ENCODE assay signal across 34 cellular contexts in the genomic region with DNA sequence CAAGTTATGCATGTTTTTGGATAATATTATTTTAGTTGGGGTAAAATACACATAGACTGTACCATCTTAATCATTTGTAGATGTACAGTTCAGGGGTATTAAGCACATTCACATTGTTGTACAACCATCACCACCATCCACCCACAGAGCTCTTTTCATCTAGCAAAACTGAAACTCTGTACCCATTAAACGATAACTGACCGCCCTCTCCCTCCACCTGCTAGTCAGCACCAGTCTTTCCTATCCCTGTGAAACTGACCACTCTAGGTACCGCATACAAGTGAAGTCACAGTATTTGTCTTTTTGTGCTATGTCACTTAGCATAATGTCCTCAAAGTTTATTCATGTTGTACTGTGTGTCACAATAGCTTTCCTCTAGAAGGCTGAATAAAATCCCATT.
"Had no signal": no experiment of that assay in that cellular context is flagged by ENCODE, and none has a peak within 500 bp of the region (broad histone marks: within the 10 kb centered on the region; RNA-seq: fewer than 3 reads in every experiment).

No MANE protein-coding gene starts in this region.

- H3K36me3 Mint-ChIP-seq: T-cell had no signal

- H3K27ac Mint-ChIP-seq: T-cell had no signal

- H3K27me3 ChIP-seq: SJCRH30 had no signal

- H3K9me3 Mint-ChIP-seq: T-cell had no signal

- H2AFZ ChIP-seq: PC-9 had no signal

- H3K36me3 ChIP-seq: SJCRH30 had no signal

- H3K9me3 ChIP-seq: SJCRH30 had no signal

- H3K4me3 Mint-ChIP-seq: T-cell had no signal

- H3K27ac ChIP-seq: PC-9, RWPE1, SJCRH30, SK-N-MC had no signal

- H3K4me1 ChIP-seq: SJCRH30 had no signal

- H3K4me2 ChIP-seq: PC-9 had no signal

- FAIRE-seq: RCC 7860 had no signal

- H3K4me3 ChIP-seq: PC-9, SJCRH30, SK-N-MC had no signal

- ATAC-seq: Panc1, Right ventricle myocardium inferior, SK-N-SH treated with all-trans-retinoic acid at 6 μM for 48 hours, T-cell had no signal

- DNase-seq: Karpas-422, MM.1S, MV-4-11, NCI-H1092, NCI-H1105 treated with DMSO at 0.1 percent for 48 hours, NCI-H1417, NCI-H1436, NCI-H146, NCI-H1694, NCI-H187, NCI-H1930, NCI-H2029 treated with DMSO at 0.1 percent for 48 hours, NCI-H2081 treated with DMSO at 0.1 percent for 48 hours, NCI-H2107, NCI-H2171, NCI-H226, NCI-H446 treated with DMSO at 0.1 percent for 48 hours, NCI-H510A, NCI-H524, NCI-H526, NCI-H69, NCI-H748 treated with DMSO at 0.1 percent for 48 hours, NCI-H82, PC-9, SHP77, SIG-M5, SJCRH30, T-cell had no signal
